Comparison of ENCODE assay signal across 1 cellular context in the genomic region with DNA sequence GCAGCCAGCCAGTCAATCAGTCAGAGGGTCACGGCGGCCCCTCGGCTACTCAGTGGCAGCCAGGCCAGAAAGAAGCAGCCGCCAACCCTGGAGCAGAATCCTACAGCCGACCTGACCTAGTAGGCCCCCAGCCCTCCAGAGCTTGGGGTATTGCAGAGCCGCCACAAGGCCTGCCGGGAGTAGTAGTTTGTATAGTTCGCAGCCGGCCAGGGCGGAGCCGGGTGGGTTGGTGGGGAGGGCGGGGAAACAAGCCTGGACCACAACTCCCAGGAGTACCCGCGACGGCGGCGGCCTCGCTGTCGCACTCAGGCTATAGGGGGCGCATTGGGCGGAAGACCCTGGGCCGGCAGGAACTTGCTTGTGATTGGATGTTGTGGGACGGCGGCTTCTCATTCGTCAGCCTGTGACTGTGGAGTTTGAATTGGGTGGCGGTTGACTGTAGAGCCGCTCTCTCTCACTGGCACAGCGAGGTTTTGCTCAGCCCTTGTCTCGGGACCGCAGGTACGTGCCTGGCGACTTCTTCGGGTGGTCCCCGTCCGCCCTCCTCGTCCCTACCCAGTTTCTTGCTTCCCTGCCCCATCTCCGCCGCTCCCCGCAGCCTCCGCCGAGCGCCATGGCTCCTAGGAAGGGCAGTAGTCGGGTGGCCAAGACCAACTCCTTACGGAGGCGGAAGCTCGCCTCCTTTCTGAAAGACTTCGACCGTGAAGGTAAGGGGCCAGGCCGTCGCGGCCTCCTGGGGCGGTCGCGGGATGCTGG.
A peak's percentile ranks its signal among the peaks of the same experiment; 100 is the strongest.
TF ChIP-seq lines count a peak whose summit lies in the region.

TSS of gene CDCA8 (plus strand) at position 439 of the 756 bp plus-strand sequence. CDS start at position 614, 175 bp downstream.

TF ChIP-seq in HepG2, 621 proteins besides CTCF, POLR2A, EP300 and RAD21 (continued from another document and continues in another):
- TF ChIP-seq DMTF1 (CRISPR knock-in tag; IDR thresholded peaks at IDR 0.05) (no peak), ATF1 (CRISPR knock-in tag; IDR thresholded peaks at IDR 0.05) (peak; percentile 88), GMEB1 (CRISPR knock-in tag; IDR thresholded peaks at IDR 0.05; ENCODE audit: borderline replicate concordance) (peak; percentile 89), SRF (IDR thresholded peaks at IDR 0.05; ENCODE audit: low read depth, low read length) (peak; percentile 31; the same call in 1 of the 2 replicates), BCL6 (CRISPR knock-in tag; IDR thresholded peaks at IDR 0.05) (no peak), HNRNPLL (IDR thresholded peaks at IDR 0.05; ENCODE audit: low read depth, low read length, poor library complexity, severe bottlenecking) (peak; percentile 59), SUZ12 (IDR thresholded peaks at IDR 0.05; ENCODE audit: low read depth, low read length) (peak; percentile 78), ZNF83 (CRISPR knock-in tag; IDR thresholded peaks at IDR 0.05; ENCODE audit: borderline replicate concordance) (no peak), HCFC1 (IDR thresholded peaks at IDR 0.05; ENCODE audit: low read depth, low read length) (peak; percentile 94), ZKSCAN5 (CRISPR knock-in tag; IDR thresholded peaks at IDR 0.05) (no peak), EHMT2 (IDR thresholded peaks at IDR 0.05; ENCODE audit: borderline replicate concordance, low read depth, low read length) (no peak), TBX2 (CRISPR knock-in tag; IDR thresholded peaks at IDR 0.05; ENCODE audit: borderline replicate concordance) (peak; percentile 20; the same call in 1 of the 2 replicates), ZNF607 (CRISPR knock-in tag; IDR thresholded peaks at IDR 0.05; ENCODE audit: borderline replicate concordance) (peak; percentile 55; the same call in 1 of the 2 replicates), ELF3 (CRISPR knock-in tag; IDR thresholded peaks at IDR 0.05) (peak; percentile 35; the same call in 1 of the 2 replicates), ELF4 (CRISPR knock-in tag; IDR thresholded peaks at IDR 0.05; ENCODE audit: borderline replicate concordance) (peak; percentile 54; the same call in 1 of the 2 replicates), MED8 (CRISPR knock-in tag; IDR thresholded peaks at IDR 0.05; ENCODE audit: insufficient replicate concordance) (no peak), HDAC2 (CRISPR knock-in tag; IDR thresholded peaks at IDR 0.05) (peak; percentile 80), MED1 (CRISPR knock-in tag; IDR thresholded peaks at IDR 0.05) (peak; percentile 60; the same call in 1 of the 2 replicates), FOXA1 (IDR thresholded peaks at IDR 0.05) (no peak), FOXA1 (CRISPR knock-in tag; IDR thresholded peaks at IDR 0.05) (no peak), SIN3B (IDR thresholded peaks at IDR 0.05; ENCODE audit: low read length) (peak; percentile 99), SP2 (CRISPR knock-in tag; IDR thresholded peaks at IDR 0.05) (peak; percentile 72), RCOR2 (CRISPR knock-in tag; IDR thresholded peaks at IDR 0.05) (no peak), ZNF367 (CRISPR knock-in tag; IDR thresholded peaks at IDR 0.05; ENCODE audit: borderline replicate concordance) (no peak), NFKB2 (CRISPR knock-in tag; IDR thresholded peaks at IDR 0.05; ENCODE audit: borderline replicate concordance) (no peak), RBFOX2 (IDR thresholded peaks at IDR 0.05; ENCODE audit: low read depth, low read length) (peak; percentile 57), SALL2 (CRISPR knock-in tag; IDR thresholded peaks at IDR 0.05) (peak; percentile 45; the same call in 1 of the 2 replicates), ZNF687 (CRISPR knock-in tag; IDR thresholded peaks at IDR 0.05) (peak; percentile 71), PRDM10 (CRISPR knock-in tag; IDR thresholded peaks at IDR 0.05; ENCODE audit: low read depth) (0 out of 2 replicates have a peak, but pooled peaks have one; percentile 30), ZNF574 (CRISPR knock-in tag; IDR thresholded peaks at IDR 0.05) (peak; percentile 90), KMT2A (CRISPR knock-in tag; IDR thresholded peaks at IDR 0.05) (peak; percentile 89), MEIS2 (CRISPR knock-in tag; IDR thresholded peaks at IDR 0.05) (0 out of 2 replicates have a peak, but pooled peaks have one; percentile 24), ERF (CRISPR knock-in tag; IDR thresholded peaks at IDR 0.05) (0 out of 2 replicates have a peak, but pooled peaks have one; percentile 40)
- TF ChIP-seq, protein P1, sequence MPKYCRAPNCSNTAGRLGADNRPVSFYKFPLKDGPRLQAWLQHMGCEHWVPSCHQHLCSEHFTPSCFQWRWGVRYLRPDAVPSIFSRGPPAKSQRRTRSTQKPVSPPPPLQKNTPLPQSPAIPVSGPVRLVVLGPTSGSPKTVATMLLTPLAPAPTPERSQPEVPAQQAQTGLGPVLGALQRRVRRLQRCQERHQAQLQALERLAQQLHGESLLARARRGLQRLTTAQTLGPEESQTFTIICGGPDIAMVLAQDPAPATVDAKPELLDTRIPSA (CRISPR knock-in tag; IDR thresholded peaks at IDR 0.05; ENCODE audit: borderline replicate concordance): 0 out of 2 replicates have a peak, but pooled peaks have one; percentile 63
- TF ChIP-seq, protein P2, sequence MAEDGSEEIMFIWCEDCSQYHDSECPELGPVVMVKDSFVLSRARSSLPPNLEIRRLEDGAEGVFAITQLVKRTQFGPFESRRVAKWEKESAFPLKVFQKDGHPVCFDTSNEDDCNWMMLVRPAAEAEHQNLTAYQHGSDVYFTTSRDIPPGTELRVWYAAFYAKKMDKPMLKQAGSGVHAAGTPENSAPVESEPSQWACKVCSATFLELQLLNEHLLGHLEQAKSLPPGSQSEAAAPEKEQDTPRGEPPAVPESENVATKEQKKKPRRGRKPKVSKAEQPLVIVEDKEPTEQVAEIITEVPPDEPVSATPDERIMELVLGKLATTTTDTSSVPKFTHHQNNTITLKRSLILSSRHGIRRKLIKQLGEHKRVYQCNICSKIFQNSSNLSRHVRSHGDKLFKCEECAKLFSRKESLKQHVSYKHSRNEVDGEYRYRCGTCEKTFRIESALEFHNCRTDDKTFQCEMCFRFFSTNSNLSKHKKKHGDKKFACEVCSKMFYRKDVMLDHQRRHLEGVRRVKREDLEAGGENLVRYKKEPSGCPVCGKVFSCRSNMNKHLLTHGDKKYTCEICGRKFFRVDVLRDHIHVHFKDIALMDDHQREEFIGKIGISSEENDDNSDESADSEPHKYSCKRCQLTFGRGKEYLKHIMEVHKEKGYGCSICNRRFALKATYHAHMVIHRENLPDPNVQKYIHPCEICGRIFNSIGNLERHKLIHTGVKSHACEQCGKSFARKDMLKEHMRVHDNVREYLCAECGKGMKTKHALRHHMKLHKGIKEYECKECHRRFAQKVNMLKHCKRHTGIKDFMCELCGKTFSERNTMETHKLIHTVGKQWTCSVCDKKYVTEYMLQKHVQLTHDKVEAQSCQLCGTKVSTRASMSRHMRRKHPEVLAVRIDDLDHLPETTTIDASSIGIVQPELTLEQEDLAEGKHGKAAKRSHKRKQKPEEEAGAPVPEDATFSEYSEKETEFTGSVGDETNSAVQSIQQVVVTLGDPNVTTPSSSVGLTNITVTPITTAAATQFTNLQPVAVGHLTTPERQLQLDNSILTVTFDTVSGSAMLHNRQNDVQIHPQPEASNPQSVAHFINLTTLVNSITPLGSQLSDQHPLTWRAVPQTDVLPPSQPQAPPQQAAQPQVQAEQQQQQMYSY (CRISPR knock-in tag; IDR thresholded peaks at IDR 0.05): 0 out of 2 replicates have a peak, but pooled peaks have one; percentile 31
- TF ChIP-seq, protein P3, sequence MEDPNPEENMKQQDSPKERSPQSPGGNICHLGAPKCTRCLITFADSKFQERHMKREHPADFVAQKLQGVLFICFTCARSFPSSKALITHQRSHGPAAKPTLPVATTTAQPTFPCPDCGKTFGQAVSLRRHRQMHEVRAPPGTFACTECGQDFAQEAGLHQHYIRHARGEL (CRISPR knock-in tag; IDR thresholded peaks at IDR 0.05): no peak
